In the genomic region with DNA sequence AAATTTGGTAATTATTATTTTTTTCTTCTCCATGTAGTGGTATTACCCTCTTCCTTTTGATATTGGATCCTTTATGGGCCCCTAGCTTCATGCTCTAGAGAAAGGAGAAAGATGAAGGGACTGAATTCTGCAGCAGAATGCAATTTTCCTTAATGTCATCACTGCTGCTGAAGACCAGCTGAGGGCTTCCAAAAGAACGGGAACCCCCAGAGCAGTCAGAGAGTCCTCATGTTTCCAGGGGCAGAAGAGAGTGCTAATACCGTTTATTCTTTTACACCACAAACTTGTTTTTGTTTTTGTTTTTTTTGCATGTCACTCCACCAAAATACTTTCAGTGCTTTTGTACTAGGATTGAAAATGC, we compare ENCODE assay signal across 20 cellular contexts. TPM values are rescaled to one million over a fixed set of nuclear protein-coding genes. Genes with fewer than 3 reads are reported as not detected.
A peak's percentile ranks its signal among the peaks of the same experiment; 100 is the strongest.
DNase-seq lines count a peak whose midpoint lies in the region; ATAC-seq and TF ChIP-seq lines count a peak whose summit lies in the region.
"Had no signal": no experiment of that assay in that cellular context is flagged by ENCODE, and none has a peak within 500 bp of the region (broad histone marks: within the 10 kb centered on the region; RNA-seq: fewer than 3 reads in every experiment).

No MANE protein-coding gene starts in this region.

- no peaks in the 10 kb centered on the region for H3K36me3 ChIP-seq in breast epithelium
- no peaks in the 10 kb centered on the region for H3K36me3 ChIP-seq in transverse colon
- H3K36me3 ChIP-seq: gastrocnemius medialis, MG63, uterus had no signal

- no peaks in the 10 kb centered on the region for H3K36me3 Mint-ChIP-seq in MCF 10A (ENCODE audit: insufficient read depth, unreplicated experiment)
- H3K36me3 Mint-ChIP-seq in central memory CD8-positive, alpha-beta T cell (ENCODE audit: insufficient read depth) = peaks cover 1% of the 10 kb centered on the region
- peaks cover 23% of the 10 kb centered on the region for H3K36me3 Mint-ChIP-seq in natural killer cell treated with Interleukin-12 subunit alpha and Interleukin-12 subunit beta and Interleukin-15 and Interleukin-18, amount 100 ng/mL, for 72 hours
- H3K36me3 Mint-ChIP-seq in type B pancreatic cell = peaks cover 5% of the 10 kb centered on the region
- H3K36me3 Mint-ChIP-seq in activated naive CD4-positive, alpha-beta T cell treated with anti-CD3 and anti-CD28 coated beads, Interleukin-2, amount 50 U/mL, for 72 hours = peaks cover 11 to 40% of the 10 kb centered on the region in 2 donors

- H3K4me3 Mint-ChIP-seq in MCF 10A (ENCODE audit: unreplicated experiment) = no peak overlapping the region
- H3K4me3 Mint-ChIP-seq in central memory CD8-positive, alpha-beta T cell = peak overlapping the region; percentile 59
- H3K4me3 Mint-ChIP-seq in natural killer cell treated with Interleukin-12 subunit alpha and Interleukin-12 subunit beta and Interleukin-15 and Interleukin-18, amount 100 ng/mL, for 72 hours = peak overlapping the region; percentile 80
- H3K4me3 Mint-ChIP-seq in type B pancreatic cell = peak overlapping the region; percentile 85
- H3K4me3 Mint-ChIP-seq: activated T-cell treated with anti-CD3 and anti-CD28 coated beads, Interleukin-2, amount 50 U/mL, for 24 hours had no signal

- POLR2A ChIA-PET in MCF 10A (lab: Yijun Ruan, JAX) = interaction anchor here (0.6 to 1.2 kb wide), 4 partner anchors 286 to 1199 kb away, joined by 3 to 5 read pairs (median 3); no protein-coding TSS in a partner anchor

- H3K9me3 Mint-ChIP-seq in MCF 10A (ENCODE audit: unreplicated experiment) (no peaks in the 10 kb centered on the region), type B pancreatic cell (no peaks in the 10 kb centered on the region)
- peaks cover 15% of the 10 kb centered on the region for H3K9me3 Mint-ChIP-seq in central memory CD8-positive, alpha-beta T cell
- H3K9me3 Mint-ChIP-seq in natural killer cell treated with Interleukin-12 subunit alpha and Interleukin-12 subunit beta and Interleukin-15 and Interleukin-18, amount 100 ng/mL, for 72 hours = peaks cover 13% of the 10 kb centered on the region
- H3K9me3 Mint-ChIP-seq in activated naive CD4-positive, alpha-beta T cell treated with anti-CD3 and anti-CD28 coated beads, Interleukin-2, amount 50 U/mL, for 72 hours = peaks cover 12 to 19% of the 10 kb centered on the region in 2 donors

- no peak for ATAC-seq in central memory CD8-positive, alpha-beta T cell (replicated peaks; ENCODE audit: extremely low read depth, poor library complexity, severe bottlenecking)
- ATAC-seq in natural killer cell treated with Interleukin-12 subunit alpha and Interleukin-12 subunit beta and Interleukin-15 and Interleukin-18, amount 100 ng/mL, for 72 hours = no peak
- no peak for ATAC-seq in activated naive CD4-positive, alpha-beta T cell treated with anti-CD3 and anti-CD28 coated beads, Interleukin-2, amount 50 U/mL, for 72 hours

- in situ Hi-C loops in transverse colon (cut with MboI; ENCODE audit: low pct_ligation_motif_present in 1 of 4, low pct_unique_long_range_greater_than_20kb in 1 of 4, low sequenced_read_pairs in 3 of 4) = loop anchor here in 2 of 4 donors (25.0 kb wide), 1 partner anchor 847 kb away; no protein-coding TSS in a partner anchor

- WGBS in transverse colon (ENCODE audit: low coverage in 1 of 2), 2 donors = 13 to 19% methylated on average over 2 of the region's 2 CpGs

- H3K27ac ChIP-seq in breast epithelium (no peak overlapping the region), transverse colon (no peak overlapping the region)
- H3K27ac ChIP-seq: BLaER1 treated with 17β-estradiol and CSF1 and Interleukin-3, amounts not matched to agents 10 nM and 100 nM; gastrocnemius medialis; HL-60; uterus; VCaP had no signal

- H3K4me3 ChIP-seq in breast epithelium (no peak overlapping the region), transverse colon (no peak overlapping the region)
- H3K4me3 ChIP-seq: BLaER1 treated with 17β-estradiol and CSF1 and Interleukin-3, amounts not matched to agents 10 nM and 100 nM; MG63 had no signal

- TF ChIP-seq EP300 in transverse colon (IDR thresholded peaks at IDR 0.05; ENCODE audit: low read depth) = no peak

- H3K27ac Mint-ChIP-seq in MCF 10A (ENCODE audit: low read depth, unreplicated experiment) (peak overlapping the region; percentile 24), type B pancreatic cell (peak overlapping the region; percentile 60)
- H3K27ac Mint-ChIP-seq in central memory CD8-positive, alpha-beta T cell (ENCODE audit: low read depth) = no peak overlapping the region
- H3K27ac Mint-ChIP-seq in natural killer cell treated with Interleukin-12 subunit alpha and Interleukin-12 subunit beta and Interleukin-15 and Interleukin-18, amount 100 ng/mL, for 72 hours = no peak overlapping the region
- H3K27ac Mint-ChIP-seq in activated naive CD4-positive, alpha-beta T cell treated with anti-CD3 and anti-CD28 coated beads, Interleukin-2, amount 50 U/mL, for 72 hours = no peak overlapping the region
- H3K27ac Mint-ChIP-seq: activated CD8-positive, alpha-beta T cell treated with anti-CD3 and anti-CD28 coated beads for 36 hours; activated T-cell treated with anti-CD3 and anti-CD28 coated beads, Interleukin-2, amount 50 U/mL, for 24 hours; progenitor cell of endocrine pancreas had no signal

- H3K27me3 ChIP-seq in breast epithelium (peaks cover 3 to 36% of the 10 kb centered on the region in 2 donors), transverse colon (peaks cover 65% of the 10 kb centered on the region)
- H3K27me3 ChIP-seq: BLaER1 treated with 17β-estradiol and CSF1 and Interleukin-3, amounts not matched to agents 10 nM and 100 nM; MG63 had no signal

- no peak for DNase-seq in MCF 10A (ENCODE audit: unreplicated experiment)
- no peak for DNase-seq in breast epithelium (ENCODE audit: low spot score in 2 of 2)
- DNase-seq in central memory CD8-positive, alpha-beta T cell (ENCODE audit: low spot score in 2 of 2) = no peak
- DNase-seq in natural killer cell treated with Interleukin-12 subunit alpha and Interleukin-12 subunit beta and Interleukin-15 and Interleukin-18, amount 100 ng/mL, for 72 hours (ENCODE audit: low spot score) = no peak
- DNase-seq in type B pancreatic cell (ENCODE audit: extremely low spot score, unreplicated experiment) = no peak
- DNase-seq in transverse colon = no peak
- no peak for DNase-seq in activated naive CD4-positive, alpha-beta T cell treated with anti-CD3 and anti-CD28 coated beads, Interleukin-2, amount 50 U/mL, for 72 hours (ENCODE audit: low spot score in 2 of 2)
- DNase-seq in 8988T = no peak
- DNase-seq: activated CD8-positive, alpha-beta T cell treated with anti-CD3 and anti-CD28 coated beads for 36 hours; activated naive CD4-positive, alpha-beta T cell; activated T-cell treated with anti-CD3 and anti-CD28 coated beads, Interleukin-2, amount 50 U/mL, for 24 hours; NCI-H1436; T-helper 17 cell; uterus had no signal

- TF ChIP-seq POLR2A in breast epithelium (IDR thresholded peaks at IDR 0.05) (no peak), transverse colon (IDR thresholded peaks at IDR 0.05) (no peak)

- intact Hi-C loops in MCF 10A (cut with micrococcal nuclease) (loop anchor here (2.0 kb wide), 1 partner anchor 932 kb away; no protein-coding TSS in a partner anchor), breast epithelium (cut with DNase I; ENCODE audit: low total_unique reads) (no loop called here), transverse colon (cut with DNase I; ENCODE audit: low total_unique reads) (loop anchor here (10.0 kb wide), 1 partner anchor 854 kb away; no protein-coding TSS in a partner anchor)

- H3K9me3 ChIP-seq in breast epithelium (peaks cover 0 to 13% of the 10 kb centered on the region in 2 donors), transverse colon (no peaks in the 10 kb centered on the region)
- H3K9me3 ChIP-seq: gastrocnemius medialis, MG63, uterus had no signal

- TF ChIP-seq CTCF in MCF 10A (IDR thresholded peaks at IDR 0.05; ENCODE audit: unreplicated experiment) (no peak), breast epithelium (IDR thresholded peaks at IDR 0.05) (no peak), type B pancreatic cell (conservative IDR thresholded peaks at IDR 0.05) (no peak), transverse colon (IDR thresholded peaks at IDR 0.05) (no peak)

- H3K27me3 Mint-ChIP-seq in MCF 10A (ENCODE audit: insufficient read depth, unreplicated experiment) (no peaks in the 10 kb centered on the region), type B pancreatic cell (peaks cover 93% of the 10 kb centered on the region)
- H3K27me3 Mint-ChIP-seq in central memory CD8-positive, alpha-beta T cell = peaks cover 76% of the 10 kb centered on the region
- peaks cover 38 to 68% of the 10 kb centered on the region in 2 donors for H3K27me3 Mint-ChIP-seq in natural killer cell treated with Interleukin-12 subunit alpha and Interleukin-12 subunit beta and Interleukin-15 and Interleukin-18, amount 100 ng/mL, for 72 hours

- H3K4me1 ChIP-seq in breast epithelium (peaks cover 4 to 6% of the 10 kb centered on the region in 2 donors), transverse colon (peaks cover 9 to 29% (median 21%) of the 10 kb centered on the region in 4 donors)
- H3K4me1 ChIP-seq: BLaER1 treated with 17β-estradiol and CSF1 and Interleukin-3, amounts not matched to agents 10 nM and 100 nM had no signal

- no TSS peak for BruUV-seq in MCF 10A (replicated peaks; lab: Mats Ljungman, UMichigan)

- H3K4me1 Mint-ChIP-seq in MCF 10A (ENCODE audit: insufficient read depth, unreplicated experiment) (peaks cover 20% of the 10 kb centered on the region), type B pancreatic cell (ENCODE audit: unreplicated experiment) (peaks cover 12% of the 10 kb centered on the region)
- H3K4me1 Mint-ChIP-seq in central memory CD8-positive, alpha-beta T cell = peaks cover 10% of the 10 kb centered on the region
- H3K4me1 Mint-ChIP-seq in natural killer cell treated with Interleukin-12 subunit alpha and Interleukin-12 subunit beta and Interleukin-15 and Interleukin-18, amount 100 ng/mL, for 72 hours (ENCODE audit: low read depth in 2 of 2) = peaks cover 10% of the 10 kb centered on the region in 2 donors

- CTCF ChIA-PET in MCF 10A (lab: Yijun Ruan, JAX) = interaction anchor here (0.6 to 2.2 kb wide), 18 partner anchors 13 to 932 kb away, joined by 3 to 31 read pairs (median 3); no protein-coding TSS in a partner anchor

RNA-seq across cellular contexts. Expression of a gene that starts 21.1 kb away (rescaled TPM):
- total RNA-seq in MCF 10A (2022) = 0.09 and 0.15 TPM in 2 replicates
- 10 to 100 TPM in 2 of 3 donors, 1 to 10 TPM in 1; 5.9 to 60.0 (median 34.1) TPM for total RNA-seq in breast epithelium
- not detected for total RNA-seq in natural killer cell treated with Interleukin-12 subunit alpha and Interleukin-12 subunit beta and Interleukin-15 and Interleukin-18, amount 100 ng/mL, for 72 hours
- total RNA-seq in type B pancreatic cell (ENCODE audit: low replicate concordance) = 0.19 and 8.5 TPM in 2 replicates
- under 1 TPM in 2 of 4 donors, not detected in 2; 0.14 to 0.32 TPM for total RNA-seq in transverse colon
- total RNA-seq in activated naive CD4-positive, alpha-beta T cell treated with anti-CD3 and anti-CD28 coated beads, Interleukin-2, amount 50 U/mL, for 72 hours = not detected
- total RNA-seq: activated CD8-positive, alpha-beta T cell treated with anti-CD3 and anti-CD28 coated beads for 36 hours; progenitor cell of endocrine pancreas; T-helper 17 cell had no signal

Comparison
In these comparisons a context has a peak if more than half of its experiments do, and no peak if none do; other contexts are left out.
1. H3K27ac Mint-ChIP-seq: peak in MCF 10A (single experiment) and type B pancreatic cell (single experiment); none in central memory CD8-positive, alpha-beta T cell (single experiment), natural killer cell treated with Interleukin-12 subunit alpha and Interleukin-12 subunit beta and Interleukin-15 and Interleukin-18, amount 100 ng/mL, for 72 hours (0 of 2) and activated naive CD4-positive, alpha-beta T cell treated with anti-CD3 and anti-CD28 coated beads, Interleukin-2, amount 50 U/mL, for 72 hours (0 of 2).